17 cellular contexts compared by ENCODE assay signal in the genomic region with DNA sequence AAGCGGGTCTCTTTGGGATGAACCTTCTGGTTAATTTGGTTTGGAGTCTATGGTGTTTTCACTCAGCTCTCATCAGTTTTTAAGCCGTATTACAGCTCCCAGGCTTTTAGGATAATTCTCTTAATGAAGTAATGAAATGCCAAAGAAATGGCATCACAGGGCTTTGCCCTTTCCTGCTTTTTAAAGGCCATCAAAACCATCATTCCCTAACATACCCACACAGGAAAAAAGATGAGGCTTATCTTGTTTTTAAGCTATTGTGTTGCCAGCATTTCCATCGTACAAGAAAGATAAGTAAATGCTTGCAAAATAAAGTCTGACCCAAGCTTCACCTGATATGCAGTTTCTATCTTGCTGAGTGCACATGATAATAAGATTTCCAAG. TPM values are rescaled to one million over a fixed set of nuclear protein-coding genes. Genes with fewer than 3 reads are reported as not detected.
DNase-seq lines count a peak whose midpoint lies in the region; ATAC-seq and TF ChIP-seq lines count a peak whose summit lies in the region.
"Had no signal": no experiment of that assay in that cellular context is flagged by ENCODE, and none has a peak within 500 bp of the region (broad histone marks: within the 10 kb centered on the region; RNA-seq: fewer than 3 reads in every experiment).

No MANE protein-coding gene starts in this region.

- intact Hi-C loops in Panc1 (cut with micrococcal nuclease; ENCODE audit: unreplicated experiment): no loop called here

- no peaks in the 10 kb centered on the region for H3K9me3 Mint-ChIP-seq in T-helper 1 cell treated with Interleukin-12 subunit alpha and Interleukin-12 subunit beta and Interleukin-4 antibody, amounts not matched to agents 30 μg/mL and 1 μg/mL, for 36 hours
- no peaks in the 10 kb centered on the region for H3K9me3 Mint-ChIP-seq in neural progenitor cell
- H3K9me3 Mint-ChIP-seq: endodermal cell had no signal

- no peaks in the 10 kb centered on the region for H3F3A ChIP-seq in neural progenitor cell (ENCODE audit: low read depth)

- no peak overlapping the region for H3K4me3 Mint-ChIP-seq in T-helper 1 cell treated with Interleukin-12 subunit alpha and Interleukin-12 subunit beta and Interleukin-4 antibody, amounts not matched to agents 30 μg/mL and 1 μg/mL, for 36 hours
- no peak overlapping the region for H3K4me3 Mint-ChIP-seq in neural progenitor cell
- H3K4me3 Mint-ChIP-seq: endodermal cell had no signal

- H3K79me2 ChIP-seq in neural progenitor cell (ENCODE audit: low read depth): no peaks in the 10 kb centered on the region

- POLR2A ChIA-PET in Panc1 (lab: Charles Lee): no interaction called here

- peaks cover 34% of the 10 kb centered on the region for H3K36me3 Mint-ChIP-seq in T-helper 1 cell treated with Interleukin-12 subunit alpha and Interleukin-12 subunit beta and Interleukin-4 antibody, amounts not matched to agents 30 μg/mL and 1 μg/mL, for 36 hours (ENCODE audit: low read depth)
- peaks cover 9% of the 10 kb centered on the region for H3K36me3 Mint-ChIP-seq in neural progenitor cell

- BruUV-seq in Panc1 (replicated peaks; lab: Mats Ljungman, UMichigan): no TSS peak

- in situ Hi-C loops in Panc1 (cut with HindIII; ENCODE audit: low pct_unique_long_range_greater_than_20kb, low sequenced_read_pairs): no loop called here

- no peaks in the 10 kb centered on the region for H4K20me1 ChIP-seq in neural progenitor cell (ENCODE audit: low read depth)

- H3K4me3 ChIP-seq in Panc1 (ENCODE audit: low read depth in 2 of 2, low read length in 2 of 2) (no peak overlapping the region), neural progenitor cell (no peak overlapping the region)
- H3K4me3 ChIP-seq: SK-N-MC, tibial nerve had no signal

- no peak overlapping the region for H3K9ac ChIP-seq in neural progenitor cell

- H3K9me3 ChIP-seq in Panc1 (ENCODE audit: control insufficient read depth, insufficient read depth, low read depth, low read length): no peaks in the 10 kb centered on the region
- no peaks in the 10 kb centered on the region for H3K9me3 ChIP-seq in neural progenitor cell (ENCODE audit: low read depth)
- H3K9me3 ChIP-seq: tibial nerve had no signal

- H3K27ac Mint-ChIP-seq in T-helper 1 cell treated with Interleukin-12 subunit alpha and Interleukin-12 subunit beta and Interleukin-4 antibody, amounts not matched to agents 30 μg/mL and 1 μg/mL, for 36 hours: peak overlapping the region; percentile 95
- H3K27ac Mint-ChIP-seq in neural progenitor cell: no peak overlapping the region
- H3K27ac Mint-ChIP-seq: endodermal cell had no signal

- peak overlapping the region; percentile 14 for H3K4me2 ChIP-seq in neural progenitor cell

- DNase-seq in T-helper 1 cell (no peak), Panc1 (ENCODE audit: low read depth, low spot score) (no peak), neural progenitor cell (ENCODE audit: low spot score) (no peak), iPS-NIHi11 (ENCODE audit: low spot score) (no peak), midbrain (lab: John Stamatoyannopoulos, UW) (no peak)
- no peak for DNase-seq in stimulated activated CD4-positive, alpha-beta T cell treated with anti-CD3 and anti-CD28 coated beads, Interleukin-12 subunit alpha, Interleukin-12 subunit beta, amount 100 ng/mL, for 4 hours
- DNase-seq: 8988T; activated CD4-positive, alpha-beta T cell treated with anti-CD3 and anti-CD28 coated beads for 4 hours; aorta; DMS 273 treated with DMSO at 0.1 percent for 48 hours; endodermal cell; H7; NCI-H1105 had no signal

- H2AFZ ChIP-seq in neural progenitor cell (replicated peaks): peak overlapping the region; percentile 19

- H3K27ac ChIP-seq in Panc1 (ENCODE audit: low read length): peak overlapping the region; percentile 80
- H3K27ac ChIP-seq in cingulate gyrus (ENCODE audit: low read depth, low read length): peak overlapping the region; percentile 67
- H3K27ac ChIP-seq in neural progenitor cell: no peak overlapping the region
- H3K27ac ChIP-seq: SK-N-MC had no signal

- no peak for TF ChIP-seq CTCF in Panc1 (IDR thresholded peaks at IDR 0.05)
- TF ChIP-seq CTCF in neural progenitor cell (IDR thresholded peaks at IDR 0.05): no peak

- H3K4me1 Mint-ChIP-seq in T-helper 1 cell treated with Interleukin-12 subunit alpha and Interleukin-12 subunit beta and Interleukin-4 antibody, amounts not matched to agents 30 μg/mL and 1 μg/mL, for 36 hours (ENCODE audit: low read depth): peaks cover 91% of the 10 kb centered on the region
- peaks cover 19% of the 10 kb centered on the region for H3K4me1 Mint-ChIP-seq in neural progenitor cell

- H3K27me3 ChIP-seq in Panc1 (ENCODE audit: control insufficient read depth, insufficient read depth, low read length) (no peaks in the 10 kb centered on the region), neural progenitor cell (no peaks in the 10 kb centered on the region)
- H3K27me3 ChIP-seq: tibial nerve had no signal

- no peak for ATAC-seq in Panc1

- H3K27me3 Mint-ChIP-seq in T-helper 1 cell treated with Interleukin-12 subunit alpha and Interleukin-12 subunit beta and Interleukin-4 antibody, amounts not matched to agents 30 μg/mL and 1 μg/mL, for 36 hours (ENCODE audit: low read depth): no peaks in the 10 kb centered on the region
- H3K27me3 Mint-ChIP-seq in neural progenitor cell (ENCODE audit: insufficient read depth, low read depth): peaks cover 2% of the 10 kb centered on the region

- H3K4me1 ChIP-seq in Panc1 (ENCODE audit: control insufficient read depth, insufficient read depth, low read length) (peaks cover 57% of the 10 kb centered on the region), neural progenitor cell (peaks cover 7% of the 10 kb centered on the region)

- H3K36me3 ChIP-seq in Panc1 (ENCODE audit: control insufficient read depth, insufficient read depth, low read length): 0 out of 2 replicates have a peak, but pooled peaks cover 3% of the 10 kb centered on the region
- no peaks in the 10 kb centered on the region for H3K36me3 ChIP-seq in neural progenitor cell
- H3K36me3 ChIP-seq: tibial nerve had no signal

- CTCF ChIA-PET in Panc1 (lab: Charles Lee): no interaction called here

RNA-seq across cellular contexts. Expression of gene FAM133B, which starts 54.9 kb away (rescaled TPM):
- 27.7 TPM for total RNA-seq in Panc1 (2021; ENCODE audit: unreplicated experiment)
- 20.2 TPM for polyA plus RNA-seq in Panc1 (2012; ENCODE audit: insufficient read length)
- total RNA-seq in neural progenitor cell (ENCODE audit: low replicate concordance): 47.5 and 69.9 TPM in 2 replicates
